22 cellular contexts compared by ENCODE assay signal in the genomic region with DNA sequence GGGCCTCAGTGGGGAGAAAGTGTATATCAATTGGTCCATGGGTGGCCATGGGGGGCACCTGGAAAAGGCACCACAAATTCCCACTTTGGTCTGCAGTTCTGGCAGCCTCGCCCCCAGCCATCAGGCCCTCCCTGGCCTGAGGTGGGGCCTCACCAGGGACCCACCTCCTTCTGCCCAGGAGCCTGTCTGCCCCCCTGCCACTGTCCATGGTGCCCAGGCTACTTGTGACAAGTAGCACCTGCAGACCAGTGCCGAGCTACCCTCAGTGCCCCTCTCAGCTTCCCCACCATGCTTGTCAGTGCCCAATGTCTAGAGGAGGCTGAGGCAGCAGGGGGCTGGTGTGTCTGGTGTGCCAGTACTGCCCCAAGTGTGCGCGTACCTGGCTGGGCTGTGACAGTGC.
"Had no signal": no experiment of that assay in that cellular context is flagged by ENCODE, and none has a peak within 500 bp of the region (broad histone marks: within the 10 kb centered on the region; RNA-seq: fewer than 3 reads in every experiment).

No MANE protein-coding gene starts in this region.

- H3K4me3 Mint-ChIP-seq: dendritic cell treated with granulocyte-macrophage colony-stimulating factor and Interleukin-4, amounts not matched to agents 40 ng/mL and 50 ng/mL, for 4 days; effector memory CD8-positive, alpha-beta T cell; endodermal cell; immature natural killer cell; memory B cell had no signal

- ATAC-seq: effector memory CD8-positive, alpha-beta T cell; foreskin keratinocyte; gastroesophageal sphincter; heart left ventricle; left colon; left lobe of liver had no signal

- H3K27ac Mint-ChIP-seq: dendritic cell treated with granulocyte-macrophage colony-stimulating factor and Interleukin-4, amounts not matched to agents 40 ng/mL and 50 ng/mL, for 4 days; effector memory CD8-positive, alpha-beta T cell; endodermal cell; immature natural killer cell; memory B cell had no signal

- H3K9me3 Mint-ChIP-seq: effector memory CD8-positive, alpha-beta T cell had no signal

- H3K36me3 Mint-ChIP-seq: memory B cell had no signal

- DNase-seq: colonic mucosa; cortex of kidney; effector CD8-positive, alpha-beta T cell; effector memory CD8-positive, alpha-beta T cell; endodermal cell; erythroblast; foreskin keratinocyte; heart left ventricle; hypothalamus; immature natural killer cell; islet precursor cell; kidney; kidney glomerular epithelial cell; left colon; left ventricle myocardium inferior; mammary epithelial cell; mesendoderm; midbrain had no signal

- H3K4me1 Mint-ChIP-seq: endodermal cell, immature natural killer cell, memory B cell had no signal
